ENCODE assay signal across 26 cellular contexts in the genomic region with DNA sequence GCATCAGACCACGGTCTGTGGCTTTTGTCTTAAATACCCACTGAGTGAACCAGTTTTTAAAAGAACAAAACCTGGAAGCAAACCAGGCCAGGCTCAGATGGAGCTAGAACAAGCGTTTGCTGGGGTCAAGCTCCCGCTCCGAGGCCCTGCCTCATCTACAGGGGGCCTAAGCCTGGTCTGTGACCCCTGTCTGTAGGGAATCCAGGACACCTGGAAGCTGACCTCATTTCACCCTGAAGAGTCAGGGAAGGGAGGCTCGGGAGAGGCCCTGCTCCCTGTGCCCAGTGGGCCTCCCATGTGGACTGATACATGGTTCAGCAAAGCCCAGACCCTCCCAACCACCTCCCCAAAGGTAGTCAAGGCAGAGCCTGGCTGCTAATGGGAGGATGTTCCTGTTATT.
"Had no signal": no experiment of that assay in that cellular context is flagged by ENCODE, and none has a peak within 500 bp of the region (broad histone marks: within the 10 kb centered on the region; RNA-seq: fewer than 3 reads in every experiment).

No MANE protein-coding gene starts in this region.

- H3K4me3 Mint-ChIP-seq: activated CD4-positive, alpha-beta T cell treated with anti-CD3 and anti-CD28 coated beads, Interleukin-2, amount 10 ng/mL, durations not matched to agents 24 days and 14 days; activated naive CD4-positive, alpha-beta T cell treated with anti-CD3 and anti-CD28 coated beads for 36 hours; activated naive CD8-positive, alpha-beta T cell; activated T-helper 17 cell treated with anti-CD3 and anti-CD28 coated beads, Interleukin-2, amount 50 U/mL, for 72 hours; T-helper 1 cell treated with Interleukin-12 subunit alpha and Interleukin-12 subunit beta and Interleukin-4 antibody, amounts not matched to agents 30 μg/mL and 1 μg/mL, for 36 hours; WTC11 had no signal

- H3K4me3 ChIP-seq: adrenal gland, SJSA1 had no signal

- H3K4me1 ChIP-seq: adrenal gland, SJSA1 had no signal

- H3K27me3 ChIP-seq: adrenal gland had no signal

- H3K36me3 Mint-ChIP-seq: activated naive CD8-positive, alpha-beta T cell; WTC11 had no signal

- H3K4me1 Mint-ChIP-seq: activated CD4-positive, alpha-beta T cell treated with anti-CD3 and anti-CD28 coated beads, Interleukin-2, amount 10 ng/mL, durations not matched to agents 24 days and 14 days; activated T-helper 17 cell treated with anti-CD3 and anti-CD28 coated beads, Interleukin-2, amount 50 U/mL, for 72 hours had no signal

- H3K27ac Mint-ChIP-seq: activated CD4-positive, alpha-beta T cell treated with anti-CD3 and anti-CD28 coated beads, Interleukin-2, amount 10 ng/mL, durations not matched to agents 24 days and 14 days; activated naive CD4-positive, alpha-beta T cell treated with anti-CD3 and anti-CD28 coated beads for 36 hours; activated naive CD8-positive, alpha-beta T cell; activated T-helper 17 cell treated with anti-CD3 and anti-CD28 coated beads, Interleukin-2, amount 50 U/mL, for 72 hours; T-helper 1 cell treated with Interleukin-12 subunit alpha and Interleukin-12 subunit beta and Interleukin-4 antibody, amounts not matched to agents 30 μg/mL and 1 μg/mL, for 36 hours; WTC11 had no signal

- H3K36me3 ChIP-seq: adrenal gland, SJSA1 had no signal

- H3K27ac ChIP-seq: adrenal gland, SJSA1 had no signal

- H3K9me3 Mint-ChIP-seq: activated CD4-positive, alpha-beta T cell treated with anti-CD3 and anti-CD28 coated beads, Interleukin-2, amount 10 ng/mL, durations not matched to agents 24 days and 14 days; activated naive CD4-positive, alpha-beta T cell treated with anti-CD3 and anti-CD28 coated beads for 36 hours; activated T-helper 17 cell treated with anti-CD3 and anti-CD28 coated beads, Interleukin-2, amount 50 U/mL, for 72 hours; T-helper 1 cell treated with Interleukin-12 subunit alpha and Interleukin-12 subunit beta and Interleukin-4 antibody, amounts not matched to agents 30 μg/mL and 1 μg/mL, for 36 hours; WTC11 had no signal

- ATAC-seq: activated T-helper 17 cell treated with anti-CD3 and anti-CD28 coated beads, Interleukin-2, amount 50 U/mL, for 72 hours; SK-N-SH treated with all-trans-retinoic acid at 6 μM for 48 hours; WTC11 had no signal

- H3K9me3 ChIP-seq: adrenal gland, SJSA1 had no signal

- DNase-seq: activated CD4-positive, alpha-beta T cell treated with anti-CD3 and anti-CD28 coated beads for 1 hour; activated CD4-positive, alpha-beta T cell treated with anti-CD3 and anti-CD28 coated beads, Interleukin-2, amount 10 ng/mL, durations not matched to agents 24 days and 14 days; activated CD4-positive, alpha-beta T cell treated with anti-CD3 and anti-CD28 coated beads, Interleukin-2, amount 50 U/mL, for 48 hours; activated gamma-delta T cell; activated naive CD4-positive, alpha-beta T cell treated with anti-CD3 and anti-CD28 coated beads for 36 hours; activated T-cell treated with anti-CD3 and anti-CD28 coated beads for 4 hours; activated T-cell treated with anti-CD3 and anti-CD28 coated beads, Interleukin-2, amount 50 U/mL, for 48 hours; adrenal gland; anterior cingulate cortex; caudate nucleus; KG1; NCI-H1048; NCI-H1930; NCI-H2107; NCI-H226; NCI-H526; NCI-H774; Right ventricle myocardium superior; RPMI8226; SW 1271 had no signal
